ENCODE assay signal across 9 cellular contexts in genomic region chr5:134545070-134545868, GRCh38. TPM values are rescaled to one million over a fixed set of nuclear protein-coding genes. Genes with fewer than 3 reads are reported as not detected.
DNase-seq lines count a peak whose midpoint lies in the region; ATAC-seq lines count a peak whose summit lies in the region.
"Had no signal": no experiment of that assay in that cellular context is flagged by ENCODE, and none has a peak within 500 bp of the region (broad histone marks: within the 10 kb centered on the region; RNA-seq: fewer than 3 reads in every experiment).

No MANE protein-coding gene starts in this region.

- peak overlapping the region; percentile 89 to 93 for H3K27ac Mint-ChIP-seq in T-cell

- peaks cover 23% of the 10 kb centered on the region for H3K36me3 Mint-ChIP-seq in T-cell

- POLR2A ChIA-PET in T-cell (lab: Charles Lee): no interaction called here

- peak in 3 of 4 experiments; percentile 41 to 61 (median 45) for ATAC-seq in T-cell (replicated peaks in 1 of 4)
- ATAC-seq in Right ventricle myocardium superior (ENCODE audit: poor library complexity): peak; percentile 70
- no peak for ATAC-seq in HG02763 (IDR thresholded peaks at IDR 0.05; ENCODE audit: unreplicated experiment)
- ATAC-seq: A549 had no signal

- peak; percentile 25 for DNase-seq in NCI-H2227 (lab: John Stamatoyannopoulos, UW; ENCODE audit: unreplicated experiment)
- DNase-seq in NCI-H2227 treated with DMSO at 0.1 percent for 48 hours (lab: John Stamatoyannopoulos, UW): no peak
- DNase-seq in T-cell: peak in 5 of 34 experiments; percentile 11 to 41 (median 27)
- DNase-seq in Right ventricle myocardium superior: peak; percentile 90
- DNase-seq in stromal cell of bone marrow (ENCODE audit: low read depth): peak; percentile 48
- DNase-seq in HK-2 (ENCODE audit: unreplicated experiment): no peak
- DNase-seq in DMS53 treated with DMSO at 0.1 percent for 48 hours (lab: John Stamatoyannopoulos, UW; ENCODE audit: unreplicated experiment): no peak

- H3K9me3 Mint-ChIP-seq in T-cell: no peaks in the 10 kb centered on the region

- H3K4me1 Mint-ChIP-seq in T-cell: peaks cover 40 to 80% (median 71%) of the 10 kb centered on the region in 3 donors

- H3K27me3 Mint-ChIP-seq in T-cell: no peaks in the 10 kb centered on the region

- intact Hi-C loops in Right ventricle myocardium superior (cut with DNase I): no loop called here

- H3K4me3 Mint-ChIP-seq in T-cell: peak overlapping the region; percentile 48 to 68 (median 53)

- CTCF ChIA-PET in T-cell (lab: Charles Lee): interaction anchor here in 1 of 2 donors (0.6 to 1.5 kb wide), 2 partner anchors 18 to 190 kb away, joined by 3 read pairs; no protein-coding TSS in a partner anchor

RNA-seq across cellular contexts. Expression of gene JADE2, which starts 19.8 kb away (rescaled TPM):
- total RNA-seq in T-cell (100 to 1,000 TPM; 163 to 263 (median 239) TPM), Right ventricle myocardium superior (25.9 TPM)

Comparison
In these comparisons a context has a peak if more than half of its experiments do, and no peak if none do; other contexts are left out.
1. DNase-seq: peak in NCI-H2227 (single experiment), Right ventricle myocardium superior (single experiment) and stromal cell of bone marrow (single experiment); none in NCI-H2227 treated with DMSO at 0.1 percent for 48 hours (single experiment), HK-2 (single experiment) and DMS53 treated with DMSO at 0.1 percent for 48 hours (single experiment).